In the genomic region with DNA sequence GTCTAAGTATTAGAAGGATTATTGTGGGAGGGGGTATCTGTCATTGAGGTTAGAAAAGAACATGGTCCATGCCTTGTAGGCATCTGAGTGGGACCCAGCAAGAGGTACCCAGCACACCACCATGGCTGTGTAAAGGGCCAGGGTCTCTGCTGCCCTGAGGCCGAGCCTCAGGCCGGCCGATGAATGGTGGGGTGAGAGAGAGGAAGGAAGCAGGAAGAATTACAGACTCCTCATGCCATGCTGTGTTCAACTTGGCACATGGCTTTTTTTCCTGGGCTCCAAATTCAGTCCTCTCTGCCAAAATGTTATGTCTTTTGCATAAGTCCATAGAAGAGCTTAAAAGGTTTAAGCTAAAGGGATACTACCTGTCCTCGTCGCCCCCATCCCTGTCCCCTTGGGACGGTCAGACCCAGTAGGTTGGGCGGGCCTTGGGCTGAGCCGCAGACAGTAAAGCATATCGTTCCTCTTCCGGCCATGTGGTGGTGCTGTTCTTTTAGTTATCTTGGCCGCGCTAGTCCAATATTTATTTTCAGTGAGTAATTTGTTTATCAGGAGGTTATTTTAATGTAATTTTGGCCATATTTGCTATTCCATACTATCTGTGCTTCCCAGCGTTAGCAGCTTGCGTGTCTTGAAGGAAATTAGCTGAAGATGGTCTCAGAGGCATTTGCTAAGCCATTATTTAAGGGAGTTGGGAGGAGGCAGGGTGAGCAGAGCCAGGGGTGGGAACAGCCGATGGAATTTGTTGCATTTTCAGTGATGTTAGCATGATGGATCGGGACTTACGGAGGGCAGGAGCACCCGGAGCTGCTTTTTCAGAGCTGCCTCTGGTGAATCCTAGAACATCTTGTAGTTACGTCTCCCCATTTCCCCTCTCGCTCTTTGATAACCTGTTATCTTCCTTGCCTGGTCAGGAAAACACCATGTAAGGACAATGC, we compare ENCODE assay signal across 9 cellular contexts.
DNase-seq lines count a peak whose midpoint lies in the region; ATAC-seq, FAIRE-seq and TF ChIP-seq lines count a peak whose summit lies in the region.
"Had no signal": no experiment of that assay in that cellular context is flagged by ENCODE, and none has a peak within 500 bp of the region (broad histone marks: within the 10 kb centered on the region; RNA-seq: fewer than 3 reads in every experiment).

No MANE protein-coding gene starts in this region.

- POLR2A ChIA-PET in HCT116 (lab: Charles Lee): no interaction called here

- no peaks in the 10 kb centered on the region for H3K9me2 ChIP-seq in HCT116 (ENCODE audit: insufficient read depth)

- peaks cover 0 to 13% of the 10 kb centered on the region in 2 experiments; a peak in 2 of 4 replicates for H3K9me3 ChIP-seq in HCT116 (ENCODE audit: control insufficient read depth in 1 of 2, insufficient read depth in 1 of 2, low read depth in 1 of 2, low read length in 2 of 2)

- CTCF ChIA-PET in HCT116 (lab: Charles Lee): no interaction called here

- no peak overlapping the region for H3K27ac ChIP-seq in HCT116 (ENCODE audit: low read depth, low read length)

- intact Hi-C loops in HCT116 (cut with micrococcal nuclease) (no loop called here), lower leg skin (cut with DNase I; ENCODE audit: low total_unique reads) (no loop called here)

- H3K4me1 ChIP-seq in HCT116 (ENCODE audit: control insufficient read depth in 1 of 2, insufficient read depth in 2 of 2, low read length in 2 of 2): no peaks in the 10 kb centered on the region

- no peak overlapping the region for H3K9ac ChIP-seq in HCT116 (ENCODE audit: low read length)

- TF ChIP-seq CTCF in HCT116 (IDR thresholded peaks at IDR 0.05 in 2 of 3, conservative IDR thresholded peaks at IDR 0.05 in 1 of 3; ENCODE audit: borderline replicate concordance in 1 of 3, insufficient read depth in 1 of 3, low read depth in 2 of 3, low read length in 2 of 3): peak in 2 of 3 experiments; percentile 4 to 44; a peak in 2 of 6 replicates
- peak; percentile 48 for TF ChIP-seq CTCF in retinal pigment epithelial cell (conservative IDR thresholded peaks at IDR 0.05; ENCODE audit: low read depth, low read length)
- TF ChIP-seq CTCF in lower leg skin (IDR thresholded peaks at IDR 0.05): no peak

- no peaks in the 10 kb centered on the region for H3K79me2 ChIP-seq in HCT116 (ENCODE audit: insufficient read depth, low read length)

- 8 to 9% methylated on average over 20 of the region's 20 CpGs for WGBS in lower leg skin, 2 donors

- ATAC-seq in HCT116: no peak

- no peak for FAIRE-seq in RCC 7860 (lab: Jason Lieb, UNC)
- FAIRE-seq: TTC549 had no signal

- no peaks in the 10 kb centered on the region for H3K36me3 ChIP-seq in HCT116 (ENCODE audit: control insufficient read depth in 1 of 2, insufficient read depth in 2 of 2, low read length in 2 of 2)

- DNase-seq in GM03348 (ENCODE audit: low spot score): peak; percentile 15
- DNase-seq in HCT116 (ENCODE audit: low read depth, low spot score): no peak
- peak; percentile 36 to 64 for DNase-seq in NCI-H524 (lab: John Stamatoyannopoulos, UW)
- peak; percentile 61 for DNase-seq in activated CD8-positive, alpha-beta memory T cell treated with anti-CD3 and anti-CD28 coated beads, Interleukin-2, amount 50 U/mL, for 48 hours
- DNase-seq in germinal center (ENCODE audit: low spot score): peak; percentile 19
- no peak for DNase-seq in retinal pigment epithelial cell (ENCODE audit: low read depth)
- DNase-seq in lower leg skin (ENCODE audit: low spot score in 2 of 2): no peak
- no peak for DNase-seq in RCC 7860 (ENCODE audit: low spot score)

- RAD21 ChIA-PET in HCT116 (lab: Charles Lee; ENCODE audit: low non-redundant PET in 1 of 2, low total read pairs in 2 of 2, uncharacterized antibody in 2 of 2, unreplicated experiment in 2 of 2): no interaction called here

- TF ChIP-seq RAD21 in HCT116 (IDR thresholded peaks at IDR 0.05; ENCODE audit: low read depth): peak; percentile 9; the same call in 1 of the 2 replicates

- no peaks in the 10 kb centered on the region for H4K20me1 ChIP-seq in HCT116 (ENCODE audit: insufficient read depth)

- TF ChIP-seq POLR2A in HCT116 (IDR thresholded peaks at IDR 0.05; ENCODE audit: borderline replicate concordance, extremely low read depth, insufficient read depth, insufficient read length) (no peak), lower leg skin (IDR thresholded peaks at IDR 0.05) (no peak)

- H2AFZ ChIP-seq in HCT116 (ENCODE audit: low read depth, low read length, poor library complexity, severe bottlenecking): no peak overlapping the region

- BruUV-seq in HCT116 (replicated peaks; lab: Mats Ljungman, UMichigan): no TSS peak

- H3K4me2 ChIP-seq in HCT116 (ENCODE audit: low read length): no peak overlapping the region

- H3K27me3 ChIP-seq in HCT116 (ENCODE audit: insufficient read depth, low read length): no peaks in the 10 kb centered on the region

- H3K4me3 ChIP-seq in HCT116 (replicated peaks in 1 of 2; ENCODE audit: low read depth in 1 of 2, low read length in 2 of 2) (no peak overlapping the region), retinal pigment epithelial cell (ENCODE audit: low read length) (no peak overlapping the region), lower leg skin (ENCODE audit: low read depth, poor library complexity, severe bottlenecking) (no peak overlapping the region)

TF ChIP-seq in HCT116, 20 proteins besides CTCF, POLR2A, EP300 and RAD21:
- TF ChIP-seq, protein P1, sequence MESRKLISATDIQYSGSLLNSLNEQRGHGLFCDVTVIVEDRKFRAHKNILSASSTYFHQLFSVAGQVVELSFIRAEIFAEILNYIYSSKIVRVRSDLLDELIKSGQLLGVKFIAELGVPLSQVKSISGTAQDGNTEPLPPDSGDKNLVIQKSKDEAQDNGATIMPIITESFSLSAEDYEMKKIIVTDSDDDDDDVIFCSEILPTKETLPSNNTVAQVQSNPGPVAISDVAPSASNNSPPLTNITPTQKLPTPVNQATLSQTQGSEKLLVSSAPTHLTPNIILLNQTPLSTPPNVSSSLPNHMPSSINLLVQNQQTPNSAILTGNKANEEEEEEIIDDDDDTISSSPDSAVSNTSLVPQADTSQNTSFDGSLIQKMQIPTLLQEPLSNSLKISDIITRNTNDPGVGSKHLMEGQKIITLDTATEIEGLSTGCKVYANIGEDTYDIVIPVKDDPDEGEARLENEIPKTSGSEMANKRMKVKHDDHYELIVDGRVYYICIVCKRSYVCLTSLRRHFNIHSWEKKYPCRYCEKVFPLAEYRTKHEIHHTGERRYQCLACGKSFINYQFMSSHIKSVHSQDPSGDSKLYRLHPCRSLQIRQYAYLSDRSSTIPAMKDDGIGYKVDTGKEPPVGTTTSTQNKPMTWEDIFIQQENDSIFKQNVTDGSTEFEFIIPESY (IDR thresholded peaks at IDR 0.05; ENCODE audit: extremely low read depth, insufficient replicate concordance, low read length): no peak
- no peak for TF ChIP-seq ATF3 (IDR thresholded peaks at IDR 0.05)
- no peak for TF ChIP-seq MAX (IDR thresholded peaks at IDR 0.05)
- TF ChIP-seq FOSL1 (IDR thresholded peaks at IDR 0.05; ENCODE audit: low read depth): no peak
- no peak for TF ChIP-seq CBX3 (IDR thresholded peaks at IDR 0.05; ENCODE audit: low read depth)
- no peak for TF ChIP-seq EGR1 (IDR thresholded peaks at IDR 0.05; ENCODE audit: low read depth)
- no peak for TF ChIP-seq EZH2 (IDR thresholded peaks at IDR 0.05)
- no peak for TF ChIP-seq TCF7L2 (IDR thresholded peaks at IDR 0.05; ENCODE audit: borderline replicate concordance, extremely low read depth, insufficient read depth, insufficient read length)
- TF ChIP-seq REST (IDR thresholded peaks at IDR 0.05; ENCODE audit: low read depth): no peak
- no peak for TF ChIP-seq EZH2phosphoT487 (IDR thresholded peaks at IDR 0.05; ENCODE audit: borderline replicate concordance)
- TF ChIP-seq YY1 (IDR thresholded peaks at IDR 0.05; ENCODE audit: extremely low read depth, insufficient replicate concordance, low read depth, low read length): no peak

Comparison
In these comparisons a context has a peak if more than half of its experiments do, and no peak if none do; other contexts are left out.
1. DNase-seq: peak in GM03348 (single experiment), NCI-H524 (2 of 2), activated CD8-positive, alpha-beta memory T cell treated with anti-CD3 and anti-CD28 coated beads, Interleukin-2, amount 50 U/mL, for 48 hours (single experiment) and germinal center (single experiment); none in HCT116 (single experiment), retinal pigment epithelial cell (single experiment), lower leg skin (0 of 2) and RCC 7860 (single experiment).
2. CTCF ChIP-seq: peak in HCT116 (2 of 3) and retinal pigment epithelial cell (single experiment); none in lower leg skin (0 of 3).